ENCODE assay signal across 8 cellular contexts in genomic region chr1:245807306-245807705, GRCh38.
A peak's percentile ranks its signal among the peaks of the same experiment; 100 is the strongest.
DNase-seq lines count a peak whose midpoint lies in the region; ATAC-seq and TF ChIP-seq lines count a peak whose summit lies in the region.

No MANE protein-coding gene starts in this region.

- no peaks in the 10 kb centered on the region for H3K4me1 ChIP-seq in CD8-positive, alpha-beta memory T cell (ENCODE audit: insufficient read depth, low read length)
- peaks cover 10% of the 10 kb centered on the region for H3K4me1 ChIP-seq in PC-3 (ENCODE audit: insufficient read depth, low read length)

- BruUV-seq in PC-3 (replicated peaks; lab: Mats Ljungman, UMichigan) = no TSS peak

- no peaks in the 10 kb centered on the region for H3F3A ChIP-seq in PC-3 (ENCODE audit: low read length, unreplicated experiment)

- H3K27ac Mint-ChIP-seq in CD8-positive, alpha-beta memory T cell = peak overlapping the region in 4 of 8 donors; percentile 57 to 84 (median 66)
- no peak overlapping the region for H3K27ac Mint-ChIP-seq in activated T-helper 17 cell treated with anti-CD3 and anti-CD28 coated beads, Interleukin-2, amount 50 U/mL, for 72 hours

- H3K9me3 ChIP-seq in CD8-positive, alpha-beta memory T cell (ENCODE audit: low read length) = no peaks in the 10 kb centered on the region
- H3K9me3 ChIP-seq in PC-3 (ENCODE audit: low read length) = no peaks in the 10 kb centered on the region

- H2AFZ ChIP-seq in PC-3 (ENCODE audit: low read length) = no peak overlapping the region

- H3K4me2 ChIP-seq in PC-3 (ENCODE audit: low read length) = no peak overlapping the region

- no peaks in the 10 kb centered on the region for H4K20me1 ChIP-seq in PC-3 (ENCODE audit: low read length)

- no peak overlapping the region for H3K4me3 ChIP-seq in CD8-positive, alpha-beta memory T cell (ENCODE audit: low read length)
- no peak overlapping the region for H3K4me3 ChIP-seq in PC-3 (ENCODE audit: low read length)

- peaks cover 2 to 8% (median 2%) of the 10 kb centered on the region in 3 donors for H3K36me3 Mint-ChIP-seq in CD8-positive, alpha-beta memory T cell
- H3K36me3 Mint-ChIP-seq in activated T-helper 17 cell treated with anti-CD3 and anti-CD28 coated beads, Interleukin-2, amount 50 U/mL, for 72 hours (ENCODE audit: low read depth) = no peaks in the 10 kb centered on the region

- no peak overlapping the region for H3K27ac ChIP-seq in CD8-positive, alpha-beta memory T cell (ENCODE audit: low read depth, low read length)
- no peak overlapping the region for H3K27ac ChIP-seq in PC-3 (ENCODE audit: low read length)

- H3K9ac ChIP-seq in PC-3 (ENCODE audit: low read length) = no peak overlapping the region

- H3K27me3 ChIP-seq in CD8-positive, alpha-beta memory T cell (ENCODE audit: insufficient read depth, low read length, poor library complexity, severe bottlenecking) = no peaks in the 10 kb centered on the region
- H3K27me3 ChIP-seq in PC-3 (ENCODE audit: low read length) = no peaks in the 10 kb centered on the region

- intact Hi-C loops in PC-3 (cut with micrococcal nuclease) = no loop called here

- H3K9me3 Mint-ChIP-seq in CD8-positive, alpha-beta memory T cell = no peaks in the 10 kb centered on the region
- H3K9me3 Mint-ChIP-seq in activated T-helper 17 cell treated with anti-CD3 and anti-CD28 coated beads, Interleukin-2, amount 50 U/mL, for 72 hours = no peaks in the 10 kb centered on the region

- no peak for DNase-seq in CD8-positive, alpha-beta memory T cell
- DNase-seq in astrocyte of the hippocampus (ENCODE audit: low read depth, low spot score) (peak; percentile 73), HT-29 (ENCODE audit: low spot score) (no peak), EL (no peak), PC-3 (no peak)

- no peaks in the 10 kb centered on the region for H3K36me3 ChIP-seq in CD8-positive, alpha-beta memory T cell (ENCODE audit: insufficient read depth, low read length)
- no peaks in the 10 kb centered on the region for H3K36me3 ChIP-seq in PC-3 (ENCODE audit: low read depth, low read length)

- CTCF ChIA-PET in CD8-positive, alpha-beta memory T cell (lab: Charles Lee) = no interaction called here
- CTCF ChIA-PET in PC-3 (lab: Charles Lee) = no interaction called here

- no peaks in the 10 kb centered on the region for H3K27me3 Mint-ChIP-seq in CD8-positive, alpha-beta memory T cell
- H3K27me3 Mint-ChIP-seq in activated T-helper 17 cell treated with anti-CD3 and anti-CD28 coated beads, Interleukin-2, amount 50 U/mL, for 72 hours = no peaks in the 10 kb centered on the region

- peak; percentile 80 for ATAC-seq in GM19452 (IDR thresholded peaks at IDR 0.05; ENCODE audit: unreplicated experiment)
- peak; percentile 70 for ATAC-seq in HG03439 (IDR thresholded peaks at IDR 0.05; ENCODE audit: unreplicated experiment)
- no peak for ATAC-seq in PC-3
- no peak for ATAC-seq in activated T-helper 17 cell treated with anti-CD3 and anti-CD28 coated beads, Interleukin-2, amount 50 U/mL, for 72 hours (replicated peaks)

- peak overlapping the region in 4 of 7 donors; percentile 15 to 58 (median 41) for H3K4me3 Mint-ChIP-seq in CD8-positive, alpha-beta memory T cell
- no peak overlapping the region for H3K4me3 Mint-ChIP-seq in activated T-helper 17 cell treated with anti-CD3 and anti-CD28 coated beads, Interleukin-2, amount 50 U/mL, for 72 hours

- no peak for TF ChIP-seq CTCF in PC-3 (conservative IDR thresholded peaks at IDR 0.05; ENCODE audit: low read depth, low read length)

- no peaks in the 10 kb centered on the region for H3K79me2 ChIP-seq in PC-3 (ENCODE audit: low read length)

- H3K9me2 ChIP-seq in PC-3 (replicated peaks; ENCODE audit: low read length) = no peaks in the 10 kb centered on the region

- peaks cover 13 to 25% (median 14%) of the 10 kb centered on the region in 3 donors for H3K4me1 Mint-ChIP-seq in CD8-positive, alpha-beta memory T cell
- H3K4me1 Mint-ChIP-seq in activated T-helper 17 cell treated with anti-CD3 and anti-CD28 coated beads, Interleukin-2, amount 50 U/mL, for 72 hours = peaks cover 5% of the 10 kb centered on the region

- POLR2A ChIA-PET in CD8-positive, alpha-beta memory T cell (lab: Charles Lee) = no interaction called here
- POLR2A ChIA-PET in PC-3 (lab: Charles Lee; ENCODE audit: unreplicated experiment) = no interaction called here

Comparison
In these comparisons a context has a peak if more than half of its experiments do, and no peak if none do; other contexts are left out.
1. ATAC-seq: peak in GM19452 (single experiment) and HG03439 (single experiment); none in PC-3 (single experiment) and activated T-helper 17 cell treated with anti-CD3 and anti-CD28 coated beads, Interleukin-2, amount 50 U/mL, for 72 hours (single experiment).